In the genomic region with DNA sequence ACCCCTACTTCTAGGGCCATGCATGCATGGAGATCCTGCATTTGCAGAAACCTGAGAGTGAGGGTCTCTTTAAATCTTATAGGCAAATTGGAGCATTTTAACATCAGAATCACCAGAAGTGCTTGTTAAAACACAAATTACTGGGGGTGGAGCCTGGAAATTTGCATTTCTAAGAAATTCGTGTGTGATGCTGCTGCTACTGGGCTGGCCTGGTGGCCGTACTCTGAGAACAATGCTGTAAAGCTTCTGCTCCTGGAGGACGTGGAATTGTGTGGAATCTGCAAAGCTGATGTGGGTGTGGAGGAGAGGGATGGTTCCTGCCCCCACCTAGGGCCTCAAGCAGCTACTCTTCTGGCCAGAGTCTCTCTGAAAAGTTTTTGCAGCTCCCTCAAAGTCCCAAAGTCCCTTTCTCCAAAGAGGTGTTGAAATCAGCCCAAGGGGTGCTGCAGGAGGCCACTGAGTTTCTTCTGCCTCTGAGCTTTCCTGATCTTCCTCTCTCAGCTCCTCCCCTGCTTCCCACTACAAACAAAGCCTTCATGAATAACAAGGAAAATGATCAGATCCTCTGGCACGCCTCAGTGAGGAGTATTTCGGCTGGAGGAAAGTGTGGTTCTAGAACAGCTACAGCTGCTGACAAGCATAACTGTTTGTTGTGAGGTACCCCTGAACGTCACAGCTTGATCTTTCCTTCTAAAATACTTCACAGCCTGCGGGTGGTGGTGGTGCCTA, we compare ENCODE assay signal across 1 cellular context.
TF ChIP-seq lines count a peak whose summit lies in the region.

No MANE protein-coding gene starts in this region.

TF ChIP-seq in WTC11, 78 proteins besides CTCF, POLR2A, EP300 and RAD21 (continued from another document):
- TF ChIP-seq ZNF512 (CRISPR knock-in tag; IDR thresholded peaks at IDR 0.05; ENCODE audit: borderline replicate concordance) (no peak), OVOL2 (CRISPR knock-in tag; IDR thresholded peaks at IDR 0.05; ENCODE audit: borderline replicate concordance) (no peak), ATF3 (CRISPR knock-in tag; conservative IDR thresholded peaks at IDR 0.05) (no peak)
